Comparison of ENCODE assay signal across 1 cellular context in the genomic region with DNA sequence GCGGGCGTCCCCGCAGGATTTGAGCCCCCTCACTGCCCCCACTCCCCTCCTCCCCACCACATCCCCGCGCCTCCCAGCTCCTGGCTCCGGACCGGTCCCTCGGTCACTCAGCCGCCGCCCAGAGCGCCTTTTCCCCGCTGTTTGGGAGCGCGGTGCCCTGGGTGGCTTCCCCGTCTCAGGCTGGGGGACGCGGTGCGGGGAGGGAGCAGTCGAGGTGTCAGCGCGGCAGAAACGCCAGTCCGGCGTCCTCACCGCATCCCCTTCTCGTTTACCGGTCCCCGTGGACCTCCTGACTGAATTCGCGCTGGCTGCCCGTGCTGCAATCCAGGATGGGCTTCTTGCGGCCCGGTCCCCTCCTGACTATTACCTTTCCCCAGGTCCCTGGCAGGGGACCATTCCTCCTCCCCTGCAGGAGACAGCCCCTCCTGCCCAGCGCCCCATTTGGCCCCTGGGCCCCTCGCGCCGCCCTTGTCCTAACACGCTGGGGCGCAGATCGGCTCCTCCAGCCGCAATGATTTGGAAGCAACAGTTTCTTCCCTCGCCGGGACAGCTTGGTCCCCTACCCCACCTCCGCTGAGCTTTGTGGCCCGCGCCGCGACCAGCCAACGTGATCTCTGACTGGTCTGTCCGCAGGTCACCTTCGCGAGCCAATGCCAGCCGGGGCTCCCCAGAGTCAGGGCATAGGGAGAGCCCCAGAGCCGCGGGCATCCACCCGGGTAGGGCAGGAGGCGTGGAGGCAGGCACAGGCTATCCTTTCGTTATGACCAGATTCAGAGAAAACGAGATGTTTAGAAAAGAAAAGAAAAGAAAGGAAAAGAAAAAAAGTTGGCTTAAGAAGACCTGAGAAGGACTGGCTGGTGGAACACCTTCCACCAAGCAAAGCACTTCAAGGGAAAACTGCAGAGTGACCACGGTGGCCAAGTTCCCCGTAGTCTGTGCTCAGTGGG.
TF ChIP-seq lines count a peak whose summit lies in the region.

No MANE protein-coding gene starts in this region.

TF ChIP-seq in HepG2, 621 proteins besides CTCF, POLR2A, EP300 and RAD21:
- TF ChIP-seq ZNF891 (CRISPR knock-in tag; IDR thresholded peaks at IDR 0.05) (no peak), NFIC (IDR thresholded peaks at IDR 0.05; ENCODE audit: low read length) (no peak), CBX2 (IDR thresholded peaks at IDR 0.05; ENCODE audit: low read depth, low read length) (0 out of 2 replicates have a peak, but pooled peaks have one; percentile 63), CBX2 (CRISPR knock-in tag; IDR thresholded peaks at IDR 0.05; ENCODE audit: low read depth) (no peak)
